Comparison of ENCODE assay signal across 12 cellular contexts in the genomic region with DNA sequence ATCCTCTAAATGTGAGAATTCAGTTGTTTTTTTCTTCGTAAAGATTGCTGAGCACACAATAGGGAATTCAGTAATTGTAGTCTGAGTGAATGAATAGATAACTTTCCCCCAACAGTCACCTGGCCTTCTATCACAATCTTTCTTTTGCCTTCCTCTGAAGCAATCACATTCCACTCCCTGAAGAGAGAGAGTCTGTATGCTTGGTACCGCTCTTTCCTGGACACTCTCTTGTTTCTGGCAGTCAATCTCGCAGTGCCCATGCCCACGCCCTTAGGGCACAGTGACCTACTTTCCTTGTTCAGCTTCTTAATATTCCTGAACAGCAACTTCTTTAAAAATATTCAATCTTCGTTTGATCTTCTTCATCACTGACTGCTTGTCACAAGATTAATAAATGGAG.
DNase-seq lines count a peak whose midpoint lies in the region; ATAC-seq and TF ChIP-seq lines count a peak whose summit lies in the region.
"Had no signal": no experiment of that assay in that cellular context is flagged by ENCODE, and none has a peak within 500 bp of the region (broad histone marks: within the 10 kb centered on the region; RNA-seq: fewer than 3 reads in every experiment).

No MANE protein-coding gene starts in this region.

- H2AFZ ChIP-seq in osteoblast (ENCODE audit: low read length): no peak overlapping the region

- H3K27ac ChIP-seq in cardiac muscle cell (peak overlapping the region; percentile 49), osteoblast (ENCODE audit: low read depth, low read length) (peak overlapping the region; percentile 87)

- CTCF ChIA-PET in MCF 10A (lab: Yijun Ruan, JAX): interaction anchor here (0.6 to 2.2 kb wide), 7 partner anchors 9 to 453 kb away, joined by 3 to 12 read pairs (median 7); no protein-coding TSS in a partner anchor

- H3K4me3 ChIP-seq in cardiac muscle cell: no peak overlapping the region
- H3K4me3 ChIP-seq in osteoblast (ENCODE audit: insufficient read depth, low read length): no peak overlapping the region
- H3K4me3 ChIP-seq in mucosa of descending colon: no peak overlapping the region

- no peaks in the 10 kb centered on the region for H3K27me3 Mint-ChIP-seq in MCF 10A (ENCODE audit: insufficient read depth, unreplicated experiment)
- peaks cover 2% of the 10 kb centered on the region for H3K27me3 Mint-ChIP-seq in activated CD4-positive, alpha-beta T cell treated with anti-CD3 and anti-CD28 coated beads, Interleukin-2, amount 10 ng/mL, durations not matched to agents 24 days and 14 days
- H3K27me3 Mint-ChIP-seq: dendritic cell treated with granulocyte-macrophage colony-stimulating factor and Interleukin-4, amounts not matched to agents 40 ng/mL and 50 ng/mL, for 4 days had no signal

- no peaks in the 10 kb centered on the region for H4K20me1 ChIP-seq in osteoblast (ENCODE audit: insufficient read depth, low read length)

- ATAC-seq in mucosa of descending colon (no peak), HG02973 (IDR thresholded peaks at IDR 0.05; ENCODE audit: unreplicated experiment) (no peak)

- H3K36me3 ChIP-seq in cardiac muscle cell (peaks cover 5% of the 10 kb centered on the region), osteoblast (ENCODE audit: insufficient read depth, low read length) (no peaks in the 10 kb centered on the region), mucosa of descending colon (ENCODE audit: low read depth) (no peaks in the 10 kb centered on the region)

- H3K4me1 Mint-ChIP-seq in MCF 10A (ENCODE audit: insufficient read depth, unreplicated experiment): peaks cover 29% of the 10 kb centered on the region
- H3K4me1 Mint-ChIP-seq in activated CD4-positive, alpha-beta T cell treated with anti-CD3 and anti-CD28 coated beads, Interleukin-2, amount 10 ng/mL, durations not matched to agents 24 days and 14 days: no peaks in the 10 kb centered on the region
- H3K4me1 Mint-ChIP-seq: activated CD4-positive, alpha-beta memory T cell treated with anti-CD3 and anti-CD28 coated beads, Interleukin-2, amount 10 ng/mL, durations not matched to agents 7 days and 5 days had no signal

- H3K4me1 ChIP-seq in cardiac muscle cell (ENCODE audit: low read depth) (peaks cover 13% of the 10 kb centered on the region), osteoblast (ENCODE audit: insufficient read depth, low read length) (peaks cover 38% of the 10 kb centered on the region), mucosa of descending colon (ENCODE audit: low read depth) (no peaks in the 10 kb centered on the region)

- H3K79me2 ChIP-seq in osteoblast (ENCODE audit: insufficient read depth, low read length): no peaks in the 10 kb centered on the region

- no peaks in the 10 kb centered on the region for H3K9me3 Mint-ChIP-seq in MCF 10A (ENCODE audit: unreplicated experiment)
- H3K9me3 Mint-ChIP-seq in activated CD4-positive, alpha-beta T cell treated with anti-CD3 and anti-CD28 coated beads, Interleukin-2, amount 10 ng/mL, durations not matched to agents 24 days and 14 days: no peaks in the 10 kb centered on the region
- H3K9me3 Mint-ChIP-seq: activated CD4-positive, alpha-beta memory T cell treated with anti-CD3 and anti-CD28 coated beads, Interleukin-2, amount 10 ng/mL, durations not matched to agents 7 days and 5 days; dendritic cell treated with granulocyte-macrophage colony-stimulating factor and Interleukin-4, amounts not matched to agents 40 ng/mL and 50 ng/mL, for 4 days had no signal

- in situ Hi-C loops in G401 (cut with HindIII; ENCODE audit: low sequenced_read_pairs): no loop called here

- POLR2A ChIA-PET in MCF 10A (lab: Yijun Ruan, JAX): interaction anchor here (0.6 to 1.9 kb wide), 8 partner anchors 10 to 1608 kb away, joined by 3 to 8 read pairs (median 4); a partner anchor contains a TSS

- H3K4me3 Mint-ChIP-seq in MCF 10A (ENCODE audit: unreplicated experiment): peak overlapping the region; percentile 24
- H3K4me3 Mint-ChIP-seq in activated CD4-positive, alpha-beta T cell treated with anti-CD3 and anti-CD28 coated beads, Interleukin-2, amount 10 ng/mL, durations not matched to agents 24 days and 14 days: no peak overlapping the region
- H3K4me3 Mint-ChIP-seq: activated CD4-positive, alpha-beta memory T cell treated with anti-CD3 and anti-CD28 coated beads, Interleukin-2, amount 10 ng/mL, durations not matched to agents 7 days and 5 days; dendritic cell treated with granulocyte-macrophage colony-stimulating factor and Interleukin-4, amounts not matched to agents 40 ng/mL and 50 ng/mL, for 4 days had no signal

- intact Hi-C loops in MCF 10A (cut with micrococcal nuclease) (loop anchor here (5.0 kb wide), 1 partner anchor 174 kb away; no protein-coding TSS in a partner anchor), mucosa of descending colon (cut with DNase I, micrococcal nuclease) (no loop called here)
- intact Hi-C loops in activated CD4-positive, alpha-beta T cell treated with anti-CD3 and anti-CD28 coated beads, Interleukin-2, amount 10 ng/mL, durations not matched to agents 24 days and 14 days (cut with micrococcal nuclease): no loop called here

- no peak overlapping the region for H3K4me2 ChIP-seq in osteoblast (ENCODE audit: insufficient read depth, low read length)

- H3K27me3 ChIP-seq in cardiac muscle cell: no peaks in the 10 kb centered on the region
- H3K27me3 ChIP-seq in osteoblast (ENCODE audit: insufficient read depth, low read length): no peaks in the 10 kb centered on the region

- DNase-seq in G401 (ENCODE audit: low spot score) (peak; percentile 16), MCF 10A (ENCODE audit: unreplicated experiment) (peak; percentile 48), cardiac muscle cell (ENCODE audit: low read depth in 1 of 2, low spot score in 1 of 2) (no peak), osteoblast (ENCODE audit: insufficient read length, low spot score, missing footprints) (no peak), mucosa of descending colon (no peak), NCI-H524 treated with DMSO at 0.1 percent for 48 hours (lab: John Stamatoyannopoulos, UW) (no peak)
- no peak for DNase-seq in activated CD4-positive, alpha-beta T cell treated with anti-CD3 and anti-CD28 coated beads, Interleukin-2, amount 10 ng/mL, durations not matched to agents 24 days and 14 days
- DNase-seq: activated CD4-positive, alpha-beta memory T cell treated with anti-CD3 and anti-CD28 coated beads, Interleukin-2, amount 10 ng/mL, durations not matched to agents 7 days and 5 days; H7; stimulated activated CD4-positive, alpha-beta T cell treated with anti-CD3 and anti-CD28 coated beads, Interleukin-4, amount 100 ng/mL, for 1 hour had no signal

- H3K9me3 ChIP-seq in cardiac muscle cell (ENCODE audit: low read depth) (no peaks in the 10 kb centered on the region), osteoblast (ENCODE audit: low read depth, low read length) (no peaks in the 10 kb centered on the region), mucosa of descending colon (no peaks in the 10 kb centered on the region)

- H3K27ac Mint-ChIP-seq in MCF 10A (ENCODE audit: low read depth, unreplicated experiment): peak overlapping the region; percentile 95
- H3K27ac Mint-ChIP-seq in activated CD4-positive, alpha-beta T cell treated with anti-CD3 and anti-CD28 coated beads, Interleukin-2, amount 10 ng/mL, durations not matched to agents 24 days and 14 days: no peak overlapping the region
- H3K27ac Mint-ChIP-seq: activated CD4-positive, alpha-beta memory T cell treated with anti-CD3 and anti-CD28 coated beads, Interleukin-2, amount 10 ng/mL, durations not matched to agents 7 days and 5 days; dendritic cell treated with granulocyte-macrophage colony-stimulating factor and Interleukin-4, amounts not matched to agents 40 ng/mL and 50 ng/mL, for 4 days had no signal

- H3K36me3 Mint-ChIP-seq in MCF 10A (ENCODE audit: insufficient read depth, unreplicated experiment): no peaks in the 10 kb centered on the region
- no peaks in the 10 kb centered on the region for H3K36me3 Mint-ChIP-seq in activated CD4-positive, alpha-beta T cell treated with anti-CD3 and anti-CD28 coated beads, Interleukin-2, amount 10 ng/mL, durations not matched to agents 24 days and 14 days (ENCODE audit: low read depth)

- TF ChIP-seq CTCF in MCF 10A (IDR thresholded peaks at IDR 0.05; ENCODE audit: unreplicated experiment) (no peak), cardiac muscle cell (IDR thresholded peaks at IDR 0.05; ENCODE audit: low read depth, low read length) (no peak), osteoblast (IDR thresholded peaks at IDR 0.05; ENCODE audit: extremely low read depth, low read depth, low read length) (no peak), mucosa of descending colon (IDR thresholded peaks at IDR 0.05) (no peak)

- no TSS peak for BruUV-seq in MCF 10A (replicated peaks; lab: Mats Ljungman, UMichigan)

Comparison
In these comparisons a context has a peak if more than half of its experiments do, and no peak if none do; other contexts are left out.
1. DNase-seq: peak in G401 (single experiment) and MCF 10A (single experiment); none in cardiac muscle cell (0 of 2), osteoblast (single experiment), activated CD4-positive, alpha-beta T cell treated with anti-CD3 and anti-CD28 coated beads, Interleukin-2, amount 10 ng/mL, durations not matched to agents 24 days and 14 days (single experiment), mucosa of descending colon (0 of 3) and NCI-H524 treated with DMSO at 0.1 percent for 48 hours (single experiment).